Comparison of ENCODE assay signal across 13 cellular contexts in genomic region chr7:7202375-7202720, GRCh38. TPM values are rescaled to one million over a fixed set of nuclear protein-coding genes. Genes with fewer than 3 reads are reported as not detected.
DNase-seq lines count a peak whose midpoint lies in the region; ATAC-seq and TF ChIP-seq lines count a peak whose summit lies in the region.
"Had no signal": no experiment of that assay in that cellular context is flagged by ENCODE, and none has a peak within 500 bp of the region (broad histone marks: within the 10 kb centered on the region; RNA-seq: fewer than 3 reads in every experiment).

No MANE protein-coding gene starts in this region.

- H3K4me1 Mint-ChIP-seq in activated CD4-positive, alpha-beta T cell treated with anti-CD3 and anti-CD28 coated beads for 36 hours, result peaks cover 79% of the 10 kb centered on the region
- no peaks in the 10 kb centered on the region for H3K4me1 Mint-ChIP-seq in neural progenitor cell
- peaks cover 22% of the 10 kb centered on the region for H3K4me1 Mint-ChIP-seq in HFFc6 (ENCODE audit: low read depth)

- H3K9me3 Mint-ChIP-seq in activated CD4-positive, alpha-beta T cell treated with anti-CD3 and anti-CD28 coated beads for 36 hours (ENCODE audit: low read depth), result peaks cover 14% of the 10 kb centered on the region
- H3K9me3 Mint-ChIP-seq in neural progenitor cell, result peaks cover 58% of the 10 kb centered on the region
- H3K9me3 Mint-ChIP-seq in HFFc6, result no peaks in the 10 kb centered on the region; the same call in 1 of the 2 replicates

- no peak for ATAC-seq in activated CD4-positive, alpha-beta T cell treated with anti-CD3 and anti-CD28 coated beads for 36 hours

- peaks cover 30% of the 10 kb centered on the region for H3K36me3 Mint-ChIP-seq in activated CD4-positive, alpha-beta T cell treated with anti-CD3 and anti-CD28 coated beads for 36 hours (ENCODE audit: low read depth)
- H3K36me3 Mint-ChIP-seq in neural progenitor cell, result peaks cover 14% of the 10 kb centered on the region
- H3K36me3 Mint-ChIP-seq in HFFc6 (ENCODE audit: low read depth), result peaks cover 28% of the 10 kb centered on the region

- intact Hi-C loops in activated CD4-positive, alpha-beta T cell treated with anti-CD3 and anti-CD28 coated beads for 36 hours (cut with DNase I, micrococcal nuclease), result no loop called here
- intact Hi-C loops in colonic mucosa (cut with DNase I) (no loop called here), posterior cingulate gyrus (cut with DNase I) (no loop called here)

- no peak overlapping the region for H3K4me2 ChIP-seq in neural progenitor cell

- no peaks in the 10 kb centered on the region for H3K27me3 Mint-ChIP-seq in activated CD4-positive, alpha-beta T cell treated with anti-CD3 and anti-CD28 coated beads for 36 hours
- no peaks in the 10 kb centered on the region for H3K27me3 Mint-ChIP-seq in neural progenitor cell (ENCODE audit: insufficient read depth, low read depth)
- H3K27me3 Mint-ChIP-seq in HFFc6 (ENCODE audit: insufficient read depth), result no peaks in the 10 kb centered on the region; the same call in 1 of the 2 replicates

- H3K27ac ChIP-seq in colonic mucosa (peak overlapping the region; percentile 45), neural progenitor cell (peak overlapping the region; percentile 64)

- H3K27me3 ChIP-seq in colonic mucosa, result no peaks in the 10 kb centered on the region
- H3K27me3 ChIP-seq in neural progenitor cell, result no peaks in the 10 kb centered on the region
- H3K27me3 ChIP-seq: tibial artery had no signal

- H4K20me1 ChIP-seq in neural progenitor cell (ENCODE audit: low read depth), result no peaks in the 10 kb centered on the region

- H3K27ac Mint-ChIP-seq in activated CD4-positive, alpha-beta T cell treated with anti-CD3 and anti-CD28 coated beads for 36 hours, result peak overlapping the region; percentile 83
- no peak overlapping the region for H3K27ac Mint-ChIP-seq in neural progenitor cell
- H3K27ac Mint-ChIP-seq in HFFc6, result no peak overlapping the region

- H3K4me1 ChIP-seq in colonic mucosa, result peaks cover 7% of the 10 kb centered on the region
- H3K4me1 ChIP-seq in neural progenitor cell, result peaks cover 12% of the 10 kb centered on the region

- peaks cover 80% of the 10 kb centered on the region for H3K79me2 ChIP-seq in neural progenitor cell (ENCODE audit: low read depth)

- H3F3A ChIP-seq in neural progenitor cell (ENCODE audit: low read depth), result no peaks in the 10 kb centered on the region

- no peak for TF ChIP-seq CTCF in colonic mucosa (IDR thresholded peaks at IDR 0.05)
- no peak for TF ChIP-seq CTCF in neural progenitor cell (IDR thresholded peaks at IDR 0.05)
- TF ChIP-seq CTCF in HFFc6 (IDR thresholded peaks at IDR 0.05), result no peak

- CTCF ChIA-PET in activated CD4-positive, alpha-beta T cell treated with anti-CD3 and anti-CD28 coated beads for 36 hours (lab: Charles Lee), result interaction anchor here (1.1 to 2.9 kb wide), 3 partner anchors 8 to 20 kb away, joined by 3 to 10 read pairs (median 4); partner anchors contain the start of gene C1GALT1

- H2AFZ ChIP-seq in neural progenitor cell (replicated peaks), result no peak overlapping the region

- no peaks in the 10 kb centered on the region for H3K9me3 ChIP-seq in colonic mucosa
- H3K9me3 ChIP-seq in neural progenitor cell (ENCODE audit: low read depth), result peaks cover 13% of the 10 kb centered on the region

- H3K4me3 ChIP-seq in colonic mucosa (no peak overlapping the region), neural progenitor cell (no peak overlapping the region)
- H3K4me3 ChIP-seq: tibial artery had no signal

- no peak for DNase-seq in activated CD4-positive, alpha-beta T cell treated with anti-CD3 and anti-CD28 coated beads for 36 hours
- DNase-seq in activated CD4-positive, alpha-beta T cell treated with anti-CD3 and anti-CD28 coated beads for 4 hours, result no peak
- peak; percentile 24 for DNase-seq in LHCN-M2 (ENCODE audit: low read depth)
- DNase-seq in colonic mucosa, result no peak
- no peak for DNase-seq in neural progenitor cell (ENCODE audit: low spot score)
- no peak for DNase-seq in HCEC 1CT
- no peak for DNase-seq in HFFc6
- DNase-seq in posterior cingulate gyrus, result no peak
- DNase-seq: activated CD4-positive, alpha-beta T cell treated with anti-CD3 and anti-CD28 coated beads, Interleukin-2, amount 50 U/mL, for 1 hour; left ventricle myocardium superior; NCI-H2081 treated with DMSO at 0.1 percent for 48 hours; occipital lobe; tibial artery had no signal

- H3K36me3 ChIP-seq in colonic mucosa, result no peaks in the 10 kb centered on the region
- no peaks in the 10 kb centered on the region for H3K36me3 ChIP-seq in neural progenitor cell
- H3K36me3 ChIP-seq: tibial artery had no signal

- H3K9ac ChIP-seq in colonic mucosa (ENCODE audit: low read depth in 2 of 2, low read length in 2 of 2), result no peak overlapping the region
- H3K9ac ChIP-seq in neural progenitor cell, result no peak overlapping the region

- H3K4me3 Mint-ChIP-seq in activated CD4-positive, alpha-beta T cell treated with anti-CD3 and anti-CD28 coated beads for 36 hours, result peak overlapping the region; percentile 58
- H3K4me3 Mint-ChIP-seq in neural progenitor cell (no peak overlapping the region), HFFc6 (no peak overlapping the region)

- POLR2A ChIA-PET in activated CD4-positive, alpha-beta T cell treated with anti-CD3 and anti-CD28 coated beads for 36 hours (lab: Charles Lee), result no interaction called here

RNA-seq across cellular contexts. Expression of gene C1GALT1, which starts 20.0 kb away (rescaled TPM):
- 10 to 100 TPM; 35.3 to 37.1 TPM for total RNA-seq in activated CD4-positive, alpha-beta T cell treated with anti-CD3 and anti-CD28 coated beads for 36 hours
- 555 and 675 TPM in 2 replicates for total RNA-seq in LHCN-M2 (2014; rRNA removed)
- polyA plus RNA-seq in LHCN-M2 (2012), result 67.7 TPM
- 10 to 100 TPM; 33.9 to 39.4 TPM for total RNA-seq in colonic mucosa
- 37.0 and 59.2 TPM in 2 replicates for total RNA-seq in neural progenitor cell (ENCODE audit: low replicate concordance)
- 10 to 100 TPM; 32.3 to 47.4 (median 34.1) TPM for total RNA-seq in HFFc6 (2021; fragmentation: NEBNext Ultra II Directional; extraction: Animal tissue kit (Norgen Biotek cat#: 25700))
